12 cellular contexts compared by ENCODE assay signal in the genomic region with DNA sequence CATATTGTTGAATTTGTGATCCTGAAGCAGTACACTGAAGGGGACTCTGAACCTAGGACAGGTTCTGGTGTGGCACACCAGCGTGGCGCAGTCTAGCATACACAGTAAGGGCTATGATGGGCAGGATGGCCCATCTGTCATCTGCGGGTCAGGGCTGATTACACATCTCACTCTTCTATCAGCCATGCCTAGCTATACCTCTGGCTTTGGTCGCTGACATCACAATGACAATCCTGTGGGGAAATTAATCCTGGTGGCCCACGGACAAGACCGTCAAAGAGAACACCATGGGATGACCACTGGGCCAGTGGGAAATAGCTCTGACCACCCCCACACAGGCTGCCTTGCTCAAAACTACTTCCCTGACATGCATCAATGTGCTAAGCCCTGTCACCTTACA. TPM values are rescaled to one million over a fixed set of nuclear protein-coding genes. Genes with fewer than 3 reads are reported as not detected.
DNase-seq lines count a peak whose midpoint lies in the region; ATAC-seq and TF ChIP-seq lines count a peak whose summit lies in the region.
"Had no signal": no experiment of that assay in that cellular context is flagged by ENCODE, and none has a peak within 500 bp of the region (broad histone marks: within the 10 kb centered on the region; RNA-seq: fewer than 3 reads in every experiment).

No MANE protein-coding gene starts in this region.

- no peak for DNase-seq in MCF 10A (ENCODE audit: unreplicated experiment)
- DNase-seq in breast epithelium (ENCODE audit: low spot score in 2 of 2) = no peak
- no peak for DNase-seq in NT2/D1 (ENCODE audit: low read depth, low spot score)
- DNase-seq in brain microvascular endothelial cell = no peak
- no peak for DNase-seq in type B pancreatic cell (ENCODE audit: extremely low spot score, unreplicated experiment)
- no peak for DNase-seq in body of pancreas
- DNase-seq in activated CD8-positive, alpha-beta memory T cell treated with anti-CD3 and anti-CD28 coated beads for 24 hours = no peak
- DNase-seq in progenitor cell of endocrine pancreas (ENCODE audit: low spot score, unreplicated experiment) = no peak
- DNase-seq: activated effector memory CD4-positive, alpha-beta T cell treated with Interleukin-2 at 50 U/mL for 16 hours; KBM-7; transverse colon had no signal

- H3K27ac ChIP-seq in breast epithelium (no peak overlapping the region), brain microvascular endothelial cell (no peak overlapping the region), body of pancreas (no peak overlapping the region)
- H3K27ac ChIP-seq: transverse colon had no signal

- no peak for ATAC-seq in body of pancreas

- H3K27me3 ChIP-seq in breast epithelium (no peaks in the 10 kb centered on the region), NT2/D1 (ENCODE audit: insufficient read depth, insufficient read length) (no peaks in the 10 kb centered on the region), brain microvascular endothelial cell (replicated peaks) (no peaks in the 10 kb centered on the region), body of pancreas (no peaks in the 10 kb centered on the region)
- H3K27me3 ChIP-seq: transverse colon had no signal

- H3K36me3 Mint-ChIP-seq in MCF 10A (ENCODE audit: insufficient read depth, unreplicated experiment) (peaks cover 86% of the 10 kb centered on the region), type B pancreatic cell (peaks cover 48% of the 10 kb centered on the region), progenitor cell of endocrine pancreas (ENCODE audit: insufficient read depth) (peaks cover 24% of the 10 kb centered on the region)

- TF ChIP-seq POLR2A in breast epithelium (IDR thresholded peaks at IDR 0.05) (no peak), body of pancreas (IDR thresholded peaks at IDR 0.05) (no peak)

- H3K9ac ChIP-seq in NT2/D1 (ENCODE audit: insufficient read length, low read depth) = no peak overlapping the region

- H3K36me3 ChIP-seq in breast epithelium = peaks cover 3% of the 10 kb centered on the region
- peaks cover 77% of the 10 kb centered on the region for H3K36me3 ChIP-seq in NT2/D1 (ENCODE audit: insufficient read depth, insufficient read length, low read length)
- peaks cover 70% of the 10 kb centered on the region for H3K36me3 ChIP-seq in brain microvascular endothelial cell (replicated peaks)
- peaks cover 0 to 42% of the 10 kb centered on the region in 2 donors for H3K36me3 ChIP-seq in body of pancreas (replicated peaks in 1 of 2; ENCODE audit: insufficient read depth in 1 of 2, low read depth in 2 of 2)

- H3K27ac Mint-ChIP-seq in MCF 10A (ENCODE audit: low read depth, unreplicated experiment) = peak overlapping the region; percentile 4
- no peak overlapping the region for H3K27ac Mint-ChIP-seq in type B pancreatic cell
- H3K27ac Mint-ChIP-seq in progenitor cell of endocrine pancreas = no peak overlapping the region
- H3K27ac Mint-ChIP-seq: dendritic cell treated with granulocyte-macrophage colony-stimulating factor and Interleukin-4, amounts not matched to agents 40 ng/mL and 50 ng/mL, for 4 days had no signal

- no peaks in the 10 kb centered on the region for H3K4me1 ChIP-seq in breast epithelium
- H3K4me1 ChIP-seq in NT2/D1 (ENCODE audit: insufficient read depth, insufficient read length) = peaks cover 24% of the 10 kb centered on the region
- peaks cover 11% of the 10 kb centered on the region for H3K4me1 ChIP-seq in body of pancreas

- CTCF ChIA-PET in MCF 10A (lab: Yijun Ruan, JAX) = interaction anchor here (0.9 to 8.3 kb wide), 8 partner anchors 9 to 210 kb away, joined by 3 to 152 read pairs (median 4); a partner anchor contains a TSS

- POLR2A ChIA-PET in MCF 10A (lab: Yijun Ruan, JAX) = interaction anchor here (1.4 to 5.2 kb wide), 4 partner anchors 13 to 41 kb away, joined by 4 to 271 read pairs (median 86); a partner anchor contains a TSS

- peak overlapping the region in 1 of 3 donors; percentile 11 for H3K4me3 ChIP-seq in breast epithelium
- peak overlapping the region; percentile 29 for H3K4me3 ChIP-seq in NT2/D1 (ENCODE audit: insufficient read length, low read depth)
- H3K4me3 ChIP-seq in brain microvascular endothelial cell (ENCODE audit: low read depth, low read length) = peak overlapping the region; percentile 12
- no peak overlapping the region for H3K4me3 ChIP-seq in body of pancreas
- H3K4me3 ChIP-seq: transverse colon had no signal

- H3K27me3 Mint-ChIP-seq in MCF 10A (ENCODE audit: insufficient read depth, unreplicated experiment) (no peaks in the 10 kb centered on the region), type B pancreatic cell (no peaks in the 10 kb centered on the region), progenitor cell of endocrine pancreas (no peaks in the 10 kb centered on the region)
- H3K27me3 Mint-ChIP-seq: dendritic cell treated with granulocyte-macrophage colony-stimulating factor and Interleukin-4, amounts not matched to agents 40 ng/mL and 50 ng/mL, for 4 days had no signal

- intact Hi-C loops in MCF 10A (cut with micrococcal nuclease) = no loop called here
- intact Hi-C loops in breast epithelium (cut with DNase I; ENCODE audit: low total_unique reads) = no loop called here
- intact Hi-C loops in body of pancreas (cut with DNase I) = no loop called here

- in situ Hi-C loops in brain microvascular endothelial cell (cut with HindIII; ENCODE audit: low pct_ligation_motif_present, low sequenced_read_pairs) = no loop called here

- peaks cover 0 to 6% of the 10 kb centered on the region in 2 donors for H3K9me3 ChIP-seq in breast epithelium
- no peaks in the 10 kb centered on the region for H3K9me3 ChIP-seq in NT2/D1 (ENCODE audit: insufficient read depth, low read length)
- no peaks in the 10 kb centered on the region for H3K9me3 ChIP-seq in body of pancreas
- H3K9me3 ChIP-seq: transverse colon had no signal

- BruUV-seq in MCF 10A (replicated peaks; lab: Mats Ljungman, UMichigan) = no TSS peak

- H3K9me3 Mint-ChIP-seq in MCF 10A (ENCODE audit: unreplicated experiment) (no peaks in the 10 kb centered on the region), type B pancreatic cell (no peaks in the 10 kb centered on the region), progenitor cell of endocrine pancreas (ENCODE audit: low read depth) (no peaks in the 10 kb centered on the region)
- H3K9me3 Mint-ChIP-seq: dendritic cell treated with granulocyte-macrophage colony-stimulating factor and Interleukin-4, amounts not matched to agents 40 ng/mL and 50 ng/mL, for 4 days had no signal

- 89 to 95% methylated on average over 4 to 6 of the region's 6 CpGs for WGBS in body of pancreas, 2 donors

- peaks cover 35% of the 10 kb centered on the region for H3K4me1 Mint-ChIP-seq in MCF 10A (ENCODE audit: insufficient read depth, unreplicated experiment)
- H3K4me1 Mint-ChIP-seq in type B pancreatic cell (ENCODE audit: unreplicated experiment) = peaks cover 14% of the 10 kb centered on the region
- peaks cover 13% of the 10 kb centered on the region for H3K4me1 Mint-ChIP-seq in progenitor cell of endocrine pancreas (ENCODE audit: low read depth)

- TF ChIP-seq CTCF in MCF 10A (IDR thresholded peaks at IDR 0.05; ENCODE audit: unreplicated experiment) (no peak), breast epithelium (IDR thresholded peaks at IDR 0.05) (no peak), brain microvascular endothelial cell (IDR thresholded peaks at IDR 0.05; ENCODE audit: low read depth, low read length, missing control alignments) (no peak), type B pancreatic cell (conservative IDR thresholded peaks at IDR 0.05) (no peak), body of pancreas (IDR thresholded peaks at IDR 0.05) (no peak), progenitor cell of endocrine pancreas (IDR thresholded peaks at IDR 0.05; ENCODE audit: unreplicated experiment) (no peak)

- H3K4me3 Mint-ChIP-seq in MCF 10A (ENCODE audit: unreplicated experiment) (peak overlapping the region; percentile 11), type B pancreatic cell (peak overlapping the region; percentile 98), progenitor cell of endocrine pancreas (ENCODE audit: low read depth) (no peak overlapping the region)
- H3K4me3 Mint-ChIP-seq: dendritic cell treated with granulocyte-macrophage colony-stimulating factor and Interleukin-4, amounts not matched to agents 40 ng/mL and 50 ng/mL, for 4 days had no signal

RNA-seq across cellular contexts. Expression of a gene that starts 2.8 kb away (rescaled TPM):
- 83.6 and 133 TPM in 2 replicates for total RNA-seq in MCF 10A (2022)
- total RNA-seq in breast epithelium = 10 to 100 TPM; 14.2 to 25.2 (median 24.6) TPM
- total RNA-seq in type B pancreatic cell (ENCODE audit: low replicate concordance) = 37.2 and 57.0 TPM in 2 replicates
- 10 to 100 TPM; 18.2 to 42.5 TPM for total RNA-seq in body of pancreas
- total RNA-seq in progenitor cell of endocrine pancreas = 31.6 and 37.1 TPM in 2 replicates

RNA-seq across cellular contexts. Expression of a gene that starts 40.4 kb away (rescaled TPM):
- total RNA-seq in MCF 10A (2022) = 33.8 and 37.3 TPM in 2 replicates
- 10 to 100 TPM; 32.8 to 73.6 (median 58.0) TPM for total RNA-seq in breast epithelium
- total RNA-seq in type B pancreatic cell (ENCODE audit: low replicate concordance) = 38.2 and 39.6 TPM in 2 replicates
- total RNA-seq in body of pancreas = 10 to 100 TPM; 23.1 to 24.4 TPM
- total RNA-seq in progenitor cell of endocrine pancreas = 42.3 and 43.4 TPM in 2 replicates

Comparison
In these comparisons a context has a peak if more than half of its experiments do, and no peak if none do; other contexts are left out.
1. H3K4me3 ChIP-seq: peak in NT2/D1 (single experiment) and brain microvascular endothelial cell (single experiment); none in body of pancreas (0 of 2).